In genomic region chr19:10390652-10391286, GRCh38 we compare ENCODE assay signal across 8 cellular contexts. TPM values are rescaled to one million over a fixed set of nuclear protein-coding genes. Genes with fewer than 3 reads are reported as not detected.
A peak's percentile ranks its signal among the peaks of the same experiment; 100 is the strongest.
DNase-seq lines count a peak whose midpoint lies in the region; ATAC-seq lines count a peak whose summit lies in the region.

No MANE protein-coding gene starts in this region.

- ATAC-seq in left lobe of liver = peak; percentile 83

- DNase-seq in SKM-1 treated with dmso at 0.1 percent for 144 hours (lab: John Stamatoyannopoulos, UW; ENCODE audit: unreplicated experiment) (peak; percentile 39), SKM-1 (lab: John Stamatoyannopoulos, UW; ENCODE audit: unreplicated experiment) (no peak), NCI-H2107 treated with DMSO at 0.1 percent for 48 hours (lab: John Stamatoyannopoulos, UW; ENCODE audit: unreplicated experiment) (peak; percentile 64), left lobe of liver (ENCODE audit: low spot score) (peak; percentile 73), amniotic stem cell (lab: John Stamatoyannopoulos, UW) (no peak)
- peak; percentile 31 to 47 (median 38) for DNase-seq in activated CD4-positive, CD25-positive, alpha-beta regulatory T cell (lab: John Stamatoyannopoulos, UW)
- peak; percentile 56 for DNase-seq in central memory CD4-positive, alpha-beta T cell
- DNase-seq in stimulated activated CD4-positive, alpha-beta T cell treated with anti-CD3 and anti-CD28 coated beads, TNF-alpha, amount 100 ng/mL, for 48 hours (ENCODE audit: low read depth in 3 of 3) = peak; percentile 48 to 57 (median 53)

RNA-seq across cellular contexts. Expression of gene TYK2, which starts 10.4 kb away (rescaled TPM):
- 78.8 TPM for total RNA-seq in left lobe of liver

RNA-seq across cellular contexts. Expression of gene CDC37, which starts 12.6 kb away (rescaled TPM):
- 49.4 TPM for total RNA-seq in left lobe of liver

RNA-seq across cellular contexts. Expression of gene PDE4A, which starts 29.6 kb away (rescaled TPM):
- 1.7 TPM for total RNA-seq in left lobe of liver

RNA-seq across cellular contexts. Expression of gene ICAM3, which starts 51.3 kb away (rescaled TPM):
- 38.6 TPM for total RNA-seq in left lobe of liver

RNA-seq across cellular contexts. Expression of gene RAVER1, which starts 57.4 kb away (rescaled TPM):
- total RNA-seq in left lobe of liver = 11.3 TPM

Comparison
In these comparisons a context has a peak if more than half of its experiments do, and no peak if none do; other contexts are left out.
1. DNase-seq: peak in SKM-1 treated with dmso at 0.1 percent for 144 hours (single experiment), NCI-H2107 treated with DMSO at 0.1 percent for 48 hours (single experiment), activated CD4-positive, CD25-positive, alpha-beta regulatory T cell (4 of 4), central memory CD4-positive, alpha-beta T cell (single experiment), left lobe of liver (single experiment) and stimulated activated CD4-positive, alpha-beta T cell treated with anti-CD3 and anti-CD28 coated beads, TNF-alpha, amount 100 ng/mL, for 48 hours (3 of 3); none in SKM-1 (single experiment) and amniotic stem cell (single experiment).